In genomic region chr5:149404746-149405549, GRCh38 we compare ENCODE assay signal across 11 cellular contexts. TPM values are rescaled to one million over a fixed set of nuclear protein-coding genes. Genes with fewer than 3 reads are reported as not detected.
A peak's percentile ranks its signal among the peaks of the same experiment; 100 is the strongest.
DNase-seq lines count a peak whose midpoint lies in the region; ATAC-seq and TF ChIP-seq lines count a peak whose summit lies in the region.
"Had no signal": no experiment of that assay in that cellular context is flagged by ENCODE, and none has a peak within 500 bp of the region (broad histone marks: within the 10 kb centered on the region; RNA-seq: fewer than 3 reads in every experiment).

No MANE protein-coding gene starts in this region.

- H3K9me2 ChIP-seq in hepatocyte (replicated peaks; ENCODE audit: insufficient read depth): no peaks in the 10 kb centered on the region

- CTCF ChIA-PET in CD8-positive, alpha-beta memory T cell (lab: Charles Lee): no interaction called here

- H3K4me3 ChIP-seq in WI38 (ENCODE audit: low read depth, low read length): peak overlapping the region; percentile 33
- no peak overlapping the region for H3K4me3 ChIP-seq in hepatocyte
- peak overlapping the region; percentile 18 to 100 for H3K4me3 ChIP-seq in stomach smooth muscle (ENCODE audit: low read length in 2 of 2)
- H3K4me3 ChIP-seq in CD8-positive, alpha-beta memory T cell (ENCODE audit: low read length): no peak overlapping the region

- ATAC-seq in left lobe of liver: no peak
- ATAC-seq in naive thymus-derived CD8-positive, alpha-beta T cell: no peak

- H3K36me3 Mint-ChIP-seq in naive thymus-derived CD8-positive, alpha-beta T cell: no peaks in the 10 kb centered on the region
- no peaks in the 10 kb centered on the region for H3K36me3 Mint-ChIP-seq in CD8-positive, alpha-beta memory T cell
- H3K36me3 Mint-ChIP-seq: activated naive CD8-positive, alpha-beta T cell treated with anti-CD3 and anti-CD28 coated beads for 36 hours had no signal

- H3K36me3 ChIP-seq in hepatocyte (replicated peaks; ENCODE audit: insufficient read depth, low read depth): no peaks in the 10 kb centered on the region
- H3K36me3 ChIP-seq in stomach smooth muscle (ENCODE audit: control insufficient read depth in 2 of 2, insufficient read depth in 2 of 2, low read length in 2 of 2): peaks cover 28 to 30% of the 10 kb centered on the region in 2 donors
- H3K36me3 ChIP-seq in CD8-positive, alpha-beta memory T cell (ENCODE audit: insufficient read depth, low read length): no peaks in the 10 kb centered on the region

- no peaks in the 10 kb centered on the region for H3K9me3 Mint-ChIP-seq in naive thymus-derived CD8-positive, alpha-beta T cell
- H3K9me3 Mint-ChIP-seq in CD8-positive, alpha-beta memory T cell: peaks cover 0 to 2% (median 0%) of the 10 kb centered on the region in 5 donors
- H3K9me3 Mint-ChIP-seq: activated naive CD8-positive, alpha-beta T cell treated with anti-CD3 and anti-CD28 coated beads for 36 hours had no signal

- no peak overlapping the region for H3K4me3 Mint-ChIP-seq in naive thymus-derived CD8-positive, alpha-beta T cell
- H3K4me3 Mint-ChIP-seq in CD8-positive, alpha-beta memory T cell: no peak overlapping the region
- H3K4me3 Mint-ChIP-seq: activated naive CD8-positive, alpha-beta T cell treated with anti-CD3 and anti-CD28 coated beads for 36 hours had no signal

- POLR2A ChIA-PET in naive thymus-derived CD8-positive, alpha-beta T cell (lab: Charles Lee): no interaction called here
- POLR2A ChIA-PET in CD8-positive, alpha-beta memory T cell (lab: Charles Lee): no interaction called here

- DNase-seq in HCEC 1CT: peak; percentile 92
- peak; percentile 40 for DNase-seq in hepatocyte (ENCODE audit: low spot score)
- DNase-seq in left lobe of liver (ENCODE audit: low spot score): no peak
- no peak for DNase-seq in dermis blood vessel endothelial cell
- no peak for DNase-seq in naive thymus-derived CD8-positive, alpha-beta T cell
- DNase-seq in CD8-positive, alpha-beta memory T cell: no peak
- DNase-seq: activated naive CD8-positive, alpha-beta T cell treated with anti-CD3 and anti-CD28 coated beads for 36 hours; NCI-H69 had no signal

- peaks cover 0 to 4% (median 3%) of the 10 kb centered on the region in 5 donors for H3K27me3 Mint-ChIP-seq in naive thymus-derived CD8-positive, alpha-beta T cell
- H3K27me3 Mint-ChIP-seq in CD8-positive, alpha-beta memory T cell: peaks cover 0 to 23% of the 10 kb centered on the region in 2 donors
- H3K27me3 Mint-ChIP-seq: activated naive CD8-positive, alpha-beta T cell treated with anti-CD3 and anti-CD28 coated beads for 36 hours had no signal

- H3K9me3 ChIP-seq in hepatocyte (ENCODE audit: low read depth): no peaks in the 10 kb centered on the region
- no peaks in the 10 kb centered on the region for H3K9me3 ChIP-seq in stomach smooth muscle (ENCODE audit: control insufficient read depth in 2 of 2, low read length in 2 of 2)
- no peaks in the 10 kb centered on the region for H3K9me3 ChIP-seq in CD8-positive, alpha-beta memory T cell (ENCODE audit: low read length)

- 64% methylated on average over 17 of the region's 17 CpGs for WGBS in hepatocyte (ENCODE audit: low lambda C conversion rate, missing lambda C conversion rate)

- no peaks in the 10 kb centered on the region for H3K4me1 Mint-ChIP-seq in naive thymus-derived CD8-positive, alpha-beta T cell
- H3K4me1 Mint-ChIP-seq in CD8-positive, alpha-beta memory T cell: no peaks in the 10 kb centered on the region
- H3K4me1 Mint-ChIP-seq: activated naive CD8-positive, alpha-beta T cell treated with anti-CD3 and anti-CD28 coated beads for 36 hours had no signal

- no peaks in the 10 kb centered on the region for H4K20me1 ChIP-seq in hepatocyte (ENCODE audit: insufficient read depth, poor library complexity, severe bottlenecking)

- TF ChIP-seq CTCF in WI38 (IDR thresholded peaks at IDR 0.05; ENCODE audit: low read depth, low read length) (no peak), hepatocyte (IDR thresholded peaks at IDR 0.05; ENCODE audit: poor library complexity) (no peak)

- H3K79me2 ChIP-seq in hepatocyte: peaks cover 27% of the 10 kb centered on the region

- no peak overlapping the region for H3K27ac Mint-ChIP-seq in naive thymus-derived CD8-positive, alpha-beta T cell
- H3K27ac Mint-ChIP-seq in CD8-positive, alpha-beta memory T cell: peak overlapping the region in 1 of 8 donors; percentile 3
- H3K27ac Mint-ChIP-seq: activated naive CD8-positive, alpha-beta T cell treated with anti-CD3 and anti-CD28 coated beads for 36 hours had no signal

- H3K4me1 ChIP-seq in hepatocyte (ENCODE audit: insufficient read depth): peaks cover 42% of the 10 kb centered on the region
- H3K4me1 ChIP-seq in stomach smooth muscle (ENCODE audit: control insufficient read depth, insufficient read depth, low read length): peaks cover 41% of the 10 kb centered on the region
- no peaks in the 10 kb centered on the region for H3K4me1 ChIP-seq in CD8-positive, alpha-beta memory T cell (ENCODE audit: insufficient read depth, low read length)

- H3K27ac ChIP-seq in hepatocyte: peak overlapping the region; percentile 79
- peak overlapping the region; percentile 100 for H3K27ac ChIP-seq in stomach smooth muscle (ENCODE audit: low read length)
- H3K27ac ChIP-seq in CD8-positive, alpha-beta memory T cell (ENCODE audit: low read depth, low read length): no peak overlapping the region
- H3K27ac ChIP-seq: HL-60 had no signal

- no peaks in the 10 kb centered on the region for H3K27me3 ChIP-seq in hepatocyte
- no peaks in the 10 kb centered on the region for H3K27me3 ChIP-seq in stomach smooth muscle (ENCODE audit: control insufficient read depth in 1 of 2, insufficient read depth in 2 of 2, low read length in 2 of 2)
- H3K27me3 ChIP-seq in CD8-positive, alpha-beta memory T cell (ENCODE audit: insufficient read depth, low read length, poor library complexity, severe bottlenecking): no peaks in the 10 kb centered on the region

- no peak overlapping the region for H2AFZ ChIP-seq in hepatocyte

- peak overlapping the region; percentile 7 for H3K4me2 ChIP-seq in hepatocyte

- H3K9ac ChIP-seq in stomach smooth muscle (ENCODE audit: low read length in 2 of 2): peak overlapping the region; percentile 86 to 89

RNA-seq across cellular contexts. Expression of gene IL17B, which starts 25.9 kb away (rescaled TPM):
- 0.60 TPM in 1 of 2 replicates, not detected in the other for total RNA-seq in hepatocyte
- polyA plus RNA-seq in hepatocyte: 0.27 TPM in 1 of 2 replicates, not detected in the other
- total RNA-seq in left lobe of liver: not detected
- not detected in 2 replicates for total RNA-seq in dermis blood vessel endothelial cell
- not detected for total RNA-seq in naive thymus-derived CD8-positive, alpha-beta T cell
- not detected for polyA plus RNA-seq in naive thymus-derived CD8-positive, alpha-beta T cell
- not detected for total RNA-seq in CD8-positive, alpha-beta memory T cell
- polyA plus RNA-seq in CD8-positive, alpha-beta memory T cell: not detected
- total RNA-seq: activated naive CD8-positive, alpha-beta T cell treated with anti-CD3 and anti-CD28 coated beads for 36 hours had no signal

RNA-seq across cellular contexts. Expression of gene PCYOX1L, which starts 47.1 kb away (rescaled TPM):
- total RNA-seq in hepatocyte (8.9 and 9.1 TPM in 2 replicates), left lobe of liver (0.93 TPM), dermis blood vessel endothelial cell (14.8 and 16.5 TPM in 2 replicates)
- polyA plus RNA-seq in hepatocyte: 12.9 and 14.4 TPM in 2 replicates
- 10 to 100 TPM; 40.0 to 47.0 TPM for total RNA-seq in naive thymus-derived CD8-positive, alpha-beta T cell
- polyA plus RNA-seq in naive thymus-derived CD8-positive, alpha-beta T cell: 10 to 100 TPM in 2 of 3 donors, 1 to 10 TPM in 1; 6.6 to 17.6 (median 12.6) TPM
- total RNA-seq in CD8-positive, alpha-beta memory T cell: 10 to 100 TPM; 22.6 to 23.3 TPM
- 11.9 TPM for polyA plus RNA-seq in CD8-positive, alpha-beta memory T cell

RNA-seq across cellular contexts. Expression of gene GRPEL2, which starts 59.6 kb away (rescaled TPM):
- 18.7 and 19.6 TPM in 2 replicates for total RNA-seq in hepatocyte
- polyA plus RNA-seq in hepatocyte: 6.7 and 7.6 TPM in 2 replicates
- total RNA-seq in left lobe of liver: 5.1 TPM
- 44.3 and 61.9 TPM in 2 replicates for total RNA-seq in dermis blood vessel endothelial cell
- total RNA-seq in naive thymus-derived CD8-positive, alpha-beta T cell: 10 to 100 TPM; 47.6 to 48.0 TPM
- 1 to 10 TPM; 4.2 to 6.6 (median 5.8) TPM for polyA plus RNA-seq in naive thymus-derived CD8-positive, alpha-beta T cell
- total RNA-seq in CD8-positive, alpha-beta memory T cell: 10 to 100 TPM; 33.4 to 36.5 TPM
- 4.5 TPM for polyA plus RNA-seq in CD8-positive, alpha-beta memory T cell

Comparison
In these comparisons a context has a peak if more than half of its experiments do, and no peak if none do; other contexts are left out.
1. DNase-seq: peak in HCEC 1CT (single experiment) and hepatocyte (single experiment); none in left lobe of liver (single experiment), dermis blood vessel endothelial cell (single experiment), naive thymus-derived CD8-positive, alpha-beta T cell (0 of 10) and CD8-positive, alpha-beta memory T cell (0 of 5).
2. H3K4me3 ChIP-seq: peak in WI38 (single experiment) and stomach smooth muscle (2 of 2); none in hepatocyte (single experiment) and CD8-positive, alpha-beta memory T cell (single experiment).